ENCODE assay signal across 8 cellular contexts in the genomic region with DNA sequence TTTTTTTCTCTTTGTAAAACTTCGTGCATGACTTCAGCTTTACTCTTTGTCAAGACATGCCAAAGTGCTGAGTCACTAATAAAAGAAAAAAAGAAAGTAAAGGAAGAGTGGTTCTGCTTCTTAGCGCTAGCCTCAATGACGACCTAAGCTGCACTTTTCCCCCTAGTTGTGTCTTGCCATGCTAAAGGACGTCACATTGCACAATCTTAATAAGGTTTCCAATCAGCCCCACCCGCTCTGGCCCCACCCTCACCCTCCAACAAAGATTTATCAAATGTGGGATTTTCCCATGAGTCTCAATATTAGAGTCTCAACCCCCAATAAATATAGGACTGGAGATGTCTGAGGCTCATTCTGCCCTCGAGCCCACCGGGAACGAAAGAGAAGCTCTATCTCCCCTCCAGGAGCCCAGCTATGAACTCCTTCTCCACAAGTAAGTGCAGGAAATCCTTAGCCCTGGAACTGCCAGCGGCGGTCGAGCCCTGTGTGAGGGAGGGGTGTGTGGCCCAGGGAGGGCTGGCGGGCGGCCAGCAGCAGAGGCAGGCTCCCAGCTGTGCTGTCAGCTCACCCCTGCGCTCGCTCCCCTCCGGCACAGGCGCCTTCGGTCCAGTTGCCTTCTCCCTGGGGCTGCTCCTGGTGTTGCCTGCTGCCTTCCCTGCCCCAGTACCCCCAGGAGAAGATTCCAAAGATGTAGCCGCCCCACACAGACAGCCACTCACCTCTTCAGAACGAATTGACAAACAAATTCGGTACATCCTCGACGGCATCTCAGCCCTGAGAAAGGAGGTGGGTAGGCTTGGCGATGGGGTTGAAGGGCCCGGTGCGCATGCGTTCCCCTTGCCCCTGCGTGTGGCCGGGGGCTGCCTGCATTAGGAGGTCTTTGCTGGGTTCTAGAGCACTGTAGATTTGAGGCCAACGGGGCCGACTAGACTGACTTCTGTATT. TPM values are rescaled to one million over a fixed set of nuclear protein-coding genes. Genes with fewer than 3 reads are reported as not detected.
DNase-seq lines count a peak whose midpoint lies in the region; ATAC-seq and TF ChIP-seq lines count a peak whose summit lies in the region.

A gene (plus strand): TSS at position 352 of the 944 bp plus-strand sequence. CDS start 63 bp downstream, at position 415.

- H3K4me1 ChIP-seq in ACC112 (ENCODE audit: control insufficient read depth, insufficient read depth, low read length, unreplicated experiment) (peaks cover 52% of the 10 kb centered on the region), GM23338 (ENCODE audit: insufficient read depth) (peaks cover 12% of the 10 kb centered on the region; the same call in 1 of the 2 replicates), cardiac muscle cell (ENCODE audit: low read depth) (peaks cover 4% of the 10 kb centered on the region), ovary (ENCODE audit: insufficient read depth) (no peaks in the 10 kb centered on the region)

- no peak for TF ChIP-seq POLR2A in ovary (IDR thresholded peaks at IDR 0.05)

- H4K20me1 ChIP-seq in GM23338 (replicated peaks; ENCODE audit: insufficient read depth) = no peaks in the 10 kb centered on the region

- intact Hi-C loops in ovary (cut with DNase I) = loop anchor here in 3 of 4 donors (2.0 to 10.0 kb wide), 3 partner anchors 162 to 170 kb away; no protein-coding TSS in a partner anchor

- H3K4me1 Mint-ChIP-seq in GM23338 = peaks cover 27% of the 10 kb centered on the region

- H3K9me3 ChIP-seq in cardiac muscle cell (ENCODE audit: low read depth) = no peaks in the 10 kb centered on the region
- H3K9me3 ChIP-seq in ovary = no peaks in the 10 kb centered on the region

- H3K79me2 ChIP-seq in ACC112 (ENCODE audit: control insufficient read depth, insufficient read depth, low read length, unreplicated experiment) = peaks cover 22% of the 10 kb centered on the region
- H3K79me2 ChIP-seq in GM23338 (replicated peaks; ENCODE audit: insufficient read depth) = no peaks in the 10 kb centered on the region

- peak within 1 kb of the TSS; percentile 63 for H3K4me2 ChIP-seq in GM23338

- H3K27me3 ChIP-seq in ACC112 (ENCODE audit: insufficient read depth, low read length) (no peaks in the 10 kb centered on the region), GM23338 (ENCODE audit: insufficient read depth) (no peaks in the 10 kb centered on the region; the same call in 1 of the 2 replicates), cardiac muscle cell (no peaks in the 10 kb centered on the region), ovary (no peaks in the 10 kb centered on the region)

- H3K4me3 Mint-ChIP-seq in GM23338 = no peak within 1 kb of the TSS

- H3F3A ChIP-seq in GM23338 (replicated peaks; ENCODE audit: low read depth) = no peaks in the 10 kb centered on the region; the same call in 1 of the 2 replicates

- H2AFZ ChIP-seq in ACC112 (ENCODE audit: low read length, unreplicated experiment) (no peak within 1 kb of the TSS), GM23338 (peak within 1 kb of the TSS; percentile 84)

- WGBS in adipose tissue, 3 donors = 11 to 31% (median 18%) methylated on average over 31 of the region's 31 CpGs
- 18 to 28% (median 20%) methylated on average over 29 to 31 of the region's 31 CpGs for WGBS in ovary, 3 donors

- no peak within 1 kb of the TSS for H3K27ac Mint-ChIP-seq in GM23338

- peaks cover 23% of the 10 kb centered on the region for H3K36me3 ChIP-seq in ACC112 (ENCODE audit: insufficient read depth, low read length)
- H3K36me3 ChIP-seq in GM23338 (ENCODE audit: insufficient read depth) = no peaks in the 10 kb centered on the region
- no peaks in the 10 kb centered on the region for H3K36me3 ChIP-seq in cardiac muscle cell
- no peaks in the 10 kb centered on the region for H3K36me3 ChIP-seq in ovary

- H3K9me2 ChIP-seq in GM23338 (ENCODE audit: insufficient read depth) = peaks cover 5% of the 10 kb centered on the region; the same call in 1 of the 2 replicates

- H3K27me3 Mint-ChIP-seq in GM23338 (ENCODE audit: insufficient read depth, low read depth, poor library complexity) = peaks cover 12% of the 10 kb centered on the region

- H3K4me3 ChIP-seq in ACC112 (ENCODE audit: low read depth, low read length) (peak within 1 kb of the TSS; percentile 86), GM23338 (peak within 1 kb of the TSS; percentile 22; the same call in 1 of the 2 replicates), cardiac muscle cell (no peak within 1 kb of the TSS), ovary (peak within 1 kb of the TSS; percentile 33)

- H3K36me3 Mint-ChIP-seq in GM23338 (ENCODE audit: low read depth) = no peaks in the 10 kb centered on the region

- DNase-seq in GM23338 (ENCODE audit: low spot score) = peak; percentile 61
- DNase-seq in NCI-H748 (lab: John Stamatoyannopoulos, UW; ENCODE audit: unreplicated experiment) = peak; percentile 81
- peak; percentile 83 to 96 for DNase-seq in cardiac muscle cell (ENCODE audit: low read depth in 1 of 2, low spot score in 1 of 2)
- peak; percentile 82 to 88 (median 86) for DNase-seq in ovary

- H3K27ac ChIP-seq in ACC112 (ENCODE audit: low read depth, low read length) (peak within 1 kb of the TSS; percentile 96), GM23338 (ENCODE audit: low read depth) (no peak within 1 kb of the TSS), adipose tissue (ENCODE audit: low read depth, low read length) (peak within 1 kb of the TSS; percentile 51), cardiac muscle cell (no peak within 1 kb of the TSS), ovary (peak within 1 kb of the TSS in 1 of 2 donors; percentile 20)

- no peaks in the 10 kb centered on the region; the same call in 2 of the 3 replicates for H3K9me3 Mint-ChIP-seq in GM23338

- TF ChIP-seq EP300 in ovary (IDR thresholded peaks at IDR 0.05) = no peak

- ATAC-seq in GM23338 = peak; percentile 86
- ATAC-seq in GM21390 (IDR thresholded peaks at IDR 0.05; ENCODE audit: unreplicated experiment) = no peak
- ATAC-seq in HG03460 (IDR thresholded peaks at IDR 0.05; ENCODE audit: unreplicated experiment) = no peak

- TF ChIP-seq CTCF in GM23338 (conservative IDR thresholded peaks at IDR 0.05; ENCODE audit: low read depth in 2 of 2) = no peak
- TF ChIP-seq CTCF in cardiac muscle cell (IDR thresholded peaks at IDR 0.05; ENCODE audit: low read depth, low read length) = no peak
- TF ChIP-seq CTCF in ovary (IDR thresholded peaks at IDR 0.05) = no peak

TF ChIP-seq in GM23338, 12 proteins besides CTCF, POLR2A, EP300 and RAD21 (continues in another document):
- TF ChIP-seq, protein P1, sequence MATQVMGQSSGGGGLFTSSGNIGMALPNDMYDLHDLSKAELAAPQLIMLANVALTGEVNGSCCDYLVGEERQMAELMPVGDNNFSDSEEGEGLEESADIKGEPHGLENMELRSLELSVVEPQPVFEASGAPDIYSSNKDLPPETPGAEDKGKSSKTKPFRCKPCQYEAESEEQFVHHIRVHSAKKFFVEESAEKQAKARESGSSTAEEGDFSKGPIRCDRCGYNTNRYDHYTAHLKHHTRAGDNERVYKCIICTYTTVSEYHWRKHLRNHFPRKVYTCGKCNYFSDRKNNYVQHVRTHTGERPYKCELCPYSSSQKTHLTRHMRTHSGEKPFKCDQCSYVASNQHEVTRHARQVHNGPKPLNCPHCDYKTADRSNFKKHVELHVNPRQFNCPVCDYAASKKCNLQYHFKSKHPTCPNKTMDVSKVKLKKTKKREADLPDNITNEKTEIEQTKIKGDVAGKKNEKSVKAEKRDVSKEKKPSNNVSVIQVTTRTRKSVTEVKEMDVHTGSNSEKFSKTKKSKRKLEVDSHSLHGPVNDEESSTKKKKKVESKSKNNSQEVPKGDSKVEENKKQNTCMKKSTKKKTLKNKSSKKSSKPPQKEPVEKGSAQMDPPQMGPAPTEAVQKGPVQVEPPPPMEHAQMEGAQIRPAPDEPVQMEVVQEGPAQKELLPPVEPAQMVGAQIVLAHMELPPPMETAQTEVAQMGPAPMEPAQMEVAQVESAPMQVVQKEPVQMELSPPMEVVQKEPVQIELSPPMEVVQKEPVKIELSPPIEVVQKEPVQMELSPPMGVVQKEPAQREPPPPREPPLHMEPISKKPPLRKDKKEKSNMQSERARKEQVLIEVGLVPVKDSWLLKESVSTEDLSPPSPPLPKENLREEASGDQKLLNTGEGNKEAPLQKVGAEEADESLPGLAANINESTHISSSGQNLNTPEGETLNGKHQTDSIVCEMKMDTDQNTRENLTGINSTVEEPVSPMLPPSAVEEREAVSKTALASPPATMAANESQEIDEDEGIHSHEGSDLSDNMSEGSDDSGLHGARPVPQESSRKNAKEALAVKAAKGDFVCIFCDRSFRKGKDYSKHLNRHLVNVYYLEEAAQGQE (IDR thresholded peaks at IDR 0.05; ENCODE audit: unreplicated experiment) = no peak
- no peak for TF ChIP-seq EZH2 (IDR thresholded peaks at IDR 0.05; ENCODE audit: low read depth, unreplicated experiment)
- TF ChIP-seq NANOG (IDR thresholded peaks at IDR 0.05; ENCODE audit: borderline replicate concordance) = no peak
- TF ChIP-seq, protein P2, sequence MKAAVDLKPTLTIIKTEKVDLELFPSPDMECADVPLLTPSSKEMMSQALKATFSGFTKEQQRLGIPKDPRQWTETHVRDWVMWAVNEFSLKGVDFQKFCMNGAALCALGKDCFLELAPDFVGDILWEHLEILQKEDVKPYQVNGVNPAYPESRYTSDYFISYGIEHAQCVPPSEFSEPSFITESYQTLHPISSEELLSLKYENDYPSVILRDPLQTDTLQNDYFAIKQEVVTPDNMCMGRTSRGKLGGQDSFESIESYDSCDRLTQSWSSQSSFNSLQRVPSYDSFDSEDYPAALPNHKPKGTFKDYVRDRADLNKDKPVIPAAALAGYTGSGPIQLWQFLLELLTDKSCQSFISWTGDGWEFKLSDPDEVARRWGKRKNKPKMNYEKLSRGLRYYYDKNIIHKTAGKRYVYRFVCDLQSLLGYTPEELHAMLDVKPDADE (IDR thresholded peaks at IDR 0.05) = no peak
- TF ChIP-seq EZH2phosphoT487 (IDR thresholded peaks at IDR 0.05; ENCODE audit: unreplicated experiment) = no peak
- no peak for TF ChIP-seq JUNB (IDR thresholded peaks at IDR 0.05; ENCODE audit: unreplicated experiment)
- no peak for TF ChIP-seq POLR2AphosphoS5 (IDR thresholded peaks at IDR 0.05; ENCODE audit: low read depth)
- no peak for TF ChIP-seq CREB1 (CRISPR knock-in tag; IDR thresholded peaks at IDR 0.05; ENCODE audit: low read depth)
- TF ChIP-seq STAT1 (IDR thresholded peaks at IDR 0.05; ENCODE audit: unreplicated experiment) = no peak

RNA-seq across cellular contexts. Expression of the gene that starts here (rescaled TPM):
- not detected in 2 replicates for total RNA-seq in GM23338 (2014; rRNA removed; shearing (Covaris generic))
- polyA plus RNA-seq in GM23338 (2016; fragmentation: Nextera tagmentation; extraction: Ambion mirVana) (0.40 and 1.6 TPM in 2 replicates), adipose tissue (100 to 1,000 TPM in 1 of 3 donors, 10 to 100 TPM in 1, 1 to 10 TPM in 1; 2.9 to 921 (median 80.3) TPM), cardiac muscle cell (not detected in 2 replicates), ovary (10 to 100 TPM in 1 of 2 donors, 1 to 10 TPM in 1; 4.1 to 15.5 TPM)
- total RNA-seq in cardiac muscle cell (not detected in 2 replicates), ovary (1 to 10 TPM in 3 of 7 donors, under 1 TPM in 3, not detected in 1; 0.62 to 8.2 (median 3.3) TPM)

Comparison
In these comparisons a context has a peak if more than half of its experiments do, and no peak if none do; other contexts are left out.
1. Peak in DNase-seq in cardiac muscle cell; RNA of the gene not detected or under 1 TPM.
2. H3K27ac ChIP-seq: peak in ACC112 (single experiment) and adipose tissue (single experiment); none in GM23338 (single experiment) and cardiac muscle cell (single experiment).
3. Peak in every context shown above with its lines, with median percentiles within 50 percentile points of each other: DNase-seq.